ENCODE assay signal across 8 cellular contexts in the genomic region with DNA sequence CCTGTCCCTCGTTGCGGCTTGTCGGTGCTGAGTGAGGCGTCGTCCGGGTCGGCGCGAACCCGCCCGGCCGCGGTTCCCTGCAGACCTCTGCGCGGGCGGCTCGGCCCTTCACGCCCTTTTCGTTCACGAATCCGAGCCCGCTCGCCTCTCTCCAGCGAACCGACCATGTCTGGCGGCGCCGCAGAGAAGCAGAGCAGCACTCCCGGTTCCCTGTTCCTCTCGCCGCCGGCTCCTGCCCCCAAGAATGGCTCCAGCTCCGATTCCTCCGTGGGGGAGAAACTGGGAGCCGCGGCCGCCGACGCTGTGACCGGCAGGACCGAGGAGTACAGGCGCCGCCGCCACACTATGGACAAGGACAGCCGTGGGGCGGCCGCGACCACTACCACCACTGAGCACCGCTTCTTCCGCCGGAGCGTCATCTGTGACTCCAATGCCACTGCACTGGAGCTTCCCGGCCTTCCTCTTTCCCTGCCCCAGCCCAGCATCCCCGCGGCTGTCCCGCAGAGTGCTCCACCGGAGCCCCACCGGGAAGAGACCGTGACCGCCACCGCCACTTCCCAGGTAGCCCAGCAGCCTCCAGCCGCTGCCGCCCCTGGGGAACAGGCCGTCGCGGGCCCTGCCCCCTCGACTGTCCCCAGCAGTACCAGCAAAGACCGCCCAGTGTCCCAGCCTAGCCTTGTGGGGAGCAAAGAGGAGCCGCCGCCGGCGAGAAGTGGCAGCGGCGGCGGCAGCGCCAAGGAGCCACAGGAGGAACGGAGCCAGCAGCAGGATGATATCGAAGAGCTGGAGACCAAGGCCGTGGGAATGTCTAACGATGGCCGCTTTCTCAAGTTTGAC. TPM values are rescaled to one million over a fixed set of nuclear protein-coding genes. Genes with fewer than 3 reads are reported as not detected.
DNase-seq lines count a peak whose midpoint lies in the region; ATAC-seq, FAIRE-seq and TF ChIP-seq lines count a peak whose summit lies in the region.

No MANE protein-coding gene starts in this region.

- H3K9ac ChIP-seq in HepG2 (ENCODE audit: insufficient read depth, low read depth, low read length): peak overlapping the region; percentile 80

- CTCF ChIA-PET in HepG2 (lab: Yijun Ruan, JAX; ENCODE audit: low intra/inter-chr PET ratio, low total read pairs): interaction anchor here (1.6 kb wide), 1 partner anchor 61 kb away, joined by 3 read pairs; no protein-coding TSS in a partner anchor

- H3K27ac ChIP-seq in WERI-Rb-1 (peak overlapping the region; percentile 97), HepG2 (ENCODE audit: extremely low read length, insufficient read depth, low read length) (peak overlapping the region; percentile 84)

- H3K4me3 ChIP-seq in WERI-Rb-1 (ENCODE audit: low read depth, low read length) (peak overlapping the region; percentile 90), HepG2 (replicated peaks in 1 of 3; ENCODE audit: insufficient read depth in 1 of 3, low read depth in 2 of 3, low read length in 3 of 3) (peak overlapping the region; percentile 73 to 91 (median 88))

- H2AFZ ChIP-seq in HepG2 (ENCODE audit: low read length): no peak overlapping the region

- no peak for TF ChIP-seq CTCF in WERI-Rb-1 (IDR thresholded peaks at IDR 0.05; ENCODE audit: low read depth, low read length)
- TF ChIP-seq CTCF in HepG2 (CRISPR knock-in tag; IDR thresholded peaks at IDR 0.05): no peak

- H3K36me3 ChIP-seq in WERI-Rb-1: peaks cover 27% of the 10 kb centered on the region
- H3K36me3 ChIP-seq in HepG2 (replicated peaks in 1 of 2; ENCODE audit: control insufficient read depth in 1 of 2, insufficient read depth in 2 of 2, low read length in 2 of 2): no peaks in the 10 kb centered on the region

- no peak for TF ChIP-seq RAD21 in HepG2 (CRISPR knock-in tag; IDR thresholded peaks at IDR 0.05)

- WGBS in HepG2 (ENCODE audit: low lambda C conversion rate): 2% methylated on average over 11 of the region's 81 CpGs

- H3K4me2 ChIP-seq in HepG2 (ENCODE audit: low read depth, low read length): peak overlapping the region; percentile 75

- POLR2A ChIA-PET in HepG2 (lab: Yijun Ruan, JAX): interaction anchor here (1.1 to 3.2 kb wide), 4 partner anchors 136 to 184 kb away, joined by 3 to 22 read pairs (median 8); no protein-coding TSS in a partner anchor

- no peak for FAIRE-seq in HepG2 (lab: Jason Lieb, UNC)

- no TSS peak for BruUV-seq in HepG2 (replicated peaks; lab: Mats Ljungman, UMichigan)

- intact Hi-C loops in HepG2 (cut with micrococcal nuclease; ENCODE audit: unreplicated experiment): loop anchor here (5.0 kb wide), 1 partner anchor 64 kb away; no protein-coding TSS in a partner anchor

- peaks cover 52% of the 10 kb centered on the region for H4K20me1 ChIP-seq in HepG2 (ENCODE audit: insufficient read depth, low read length)

- TF ChIP-seq EP300 in HepG2 (IDR thresholded peaks at IDR 0.05; ENCODE audit: low read depth in 2 of 2, low read length in 2 of 2) (no peak), HepG2 (CRISPR knock-in tag; IDR thresholded peaks at IDR 0.05; ENCODE audit: borderline replicate concordance) (no peak)

- peaks cover 39% of the 10 kb centered on the region for H3K4me1 ChIP-seq in HepG2 (ENCODE audit: insufficient read depth, low read length)

- ATAC-seq in activated CD4-positive, CD25-positive, alpha-beta regulatory T cell treated with anti-CD3 and anti-CD28 coated beads, Interleukin-2, amount 50 U/mL, for 24 hours: no peak
- ATAC-seq in HG03571 (IDR thresholded peaks at IDR 0.05; ENCODE audit: unreplicated experiment): peak; percentile 4
- ATAC-seq in HepG2: peak; percentile 31
- no peak for ATAC-seq in GM21526 (IDR thresholded peaks at IDR 0.05; ENCODE audit: low FRiP score, unreplicated experiment)

- no peaks in the 10 kb centered on the region for H3K9me3 ChIP-seq in WERI-Rb-1 (ENCODE audit: severe bottlenecking)
- H3K9me3 ChIP-seq in HepG2 (ENCODE audit: low read length): no peaks in the 10 kb centered on the region

- peaks cover 54% of the 10 kb centered on the region for H3K79me2 ChIP-seq in HepG2 (ENCODE audit: insufficient read depth, low read length)

- peak in 3 of 4 experiments; percentile 11 to 25 (median 17) for DNase-seq in activated CD4-positive, CD25-positive, alpha-beta regulatory T cell (lab: John Stamatoyannopoulos, UW)
- DNase-seq in WERI-Rb-1 (peak; percentile 37), cerebellum (ENCODE audit: low spot score) (peak; percentile 26), HepG2 (ENCODE audit: low spot score) (no peak)
- peak; percentile 58 for DNase-seq in stimulated activated CD4-positive, alpha-beta T cell treated with anti-CD3 and anti-CD28 coated beads, Interleukin-4, amount 100 ng/mL, for 24 hours

- no peak for TF ChIP-seq POLR2A in HepG2 (IDR thresholded peaks at IDR 0.05; ENCODE audit: insufficient read depth in 1 of 2, low read depth in 2 of 2, low read length in 2 of 2)

- H3K27me3 ChIP-seq in WERI-Rb-1 (ENCODE audit: insufficient read depth, low read depth, severe bottlenecking) (no peaks in the 10 kb centered on the region), HepG2 (ENCODE audit: control insufficient read depth in 1 of 2, insufficient read depth in 2 of 2, low read length in 2 of 2) (no peaks in the 10 kb centered on the region; a peak in 1 of 5 replicates)

- in situ Hi-C loops in HepG2 (cut with HindIII; ENCODE audit: extremely low pct_ligation_motif_present, low pct_unique_long_range_greater_than_20kb): loop anchor here (5.0 to 10.0 kb wide), 2 partner anchors 139 to 181 kb away; no protein-coding TSS in a partner anchor

TF ChIP-seq in HepG2, 621 proteins besides CTCF, POLR2A, EP300 and RAD21 (continues in another document):
- TF ChIP-seq, protein P1, sequence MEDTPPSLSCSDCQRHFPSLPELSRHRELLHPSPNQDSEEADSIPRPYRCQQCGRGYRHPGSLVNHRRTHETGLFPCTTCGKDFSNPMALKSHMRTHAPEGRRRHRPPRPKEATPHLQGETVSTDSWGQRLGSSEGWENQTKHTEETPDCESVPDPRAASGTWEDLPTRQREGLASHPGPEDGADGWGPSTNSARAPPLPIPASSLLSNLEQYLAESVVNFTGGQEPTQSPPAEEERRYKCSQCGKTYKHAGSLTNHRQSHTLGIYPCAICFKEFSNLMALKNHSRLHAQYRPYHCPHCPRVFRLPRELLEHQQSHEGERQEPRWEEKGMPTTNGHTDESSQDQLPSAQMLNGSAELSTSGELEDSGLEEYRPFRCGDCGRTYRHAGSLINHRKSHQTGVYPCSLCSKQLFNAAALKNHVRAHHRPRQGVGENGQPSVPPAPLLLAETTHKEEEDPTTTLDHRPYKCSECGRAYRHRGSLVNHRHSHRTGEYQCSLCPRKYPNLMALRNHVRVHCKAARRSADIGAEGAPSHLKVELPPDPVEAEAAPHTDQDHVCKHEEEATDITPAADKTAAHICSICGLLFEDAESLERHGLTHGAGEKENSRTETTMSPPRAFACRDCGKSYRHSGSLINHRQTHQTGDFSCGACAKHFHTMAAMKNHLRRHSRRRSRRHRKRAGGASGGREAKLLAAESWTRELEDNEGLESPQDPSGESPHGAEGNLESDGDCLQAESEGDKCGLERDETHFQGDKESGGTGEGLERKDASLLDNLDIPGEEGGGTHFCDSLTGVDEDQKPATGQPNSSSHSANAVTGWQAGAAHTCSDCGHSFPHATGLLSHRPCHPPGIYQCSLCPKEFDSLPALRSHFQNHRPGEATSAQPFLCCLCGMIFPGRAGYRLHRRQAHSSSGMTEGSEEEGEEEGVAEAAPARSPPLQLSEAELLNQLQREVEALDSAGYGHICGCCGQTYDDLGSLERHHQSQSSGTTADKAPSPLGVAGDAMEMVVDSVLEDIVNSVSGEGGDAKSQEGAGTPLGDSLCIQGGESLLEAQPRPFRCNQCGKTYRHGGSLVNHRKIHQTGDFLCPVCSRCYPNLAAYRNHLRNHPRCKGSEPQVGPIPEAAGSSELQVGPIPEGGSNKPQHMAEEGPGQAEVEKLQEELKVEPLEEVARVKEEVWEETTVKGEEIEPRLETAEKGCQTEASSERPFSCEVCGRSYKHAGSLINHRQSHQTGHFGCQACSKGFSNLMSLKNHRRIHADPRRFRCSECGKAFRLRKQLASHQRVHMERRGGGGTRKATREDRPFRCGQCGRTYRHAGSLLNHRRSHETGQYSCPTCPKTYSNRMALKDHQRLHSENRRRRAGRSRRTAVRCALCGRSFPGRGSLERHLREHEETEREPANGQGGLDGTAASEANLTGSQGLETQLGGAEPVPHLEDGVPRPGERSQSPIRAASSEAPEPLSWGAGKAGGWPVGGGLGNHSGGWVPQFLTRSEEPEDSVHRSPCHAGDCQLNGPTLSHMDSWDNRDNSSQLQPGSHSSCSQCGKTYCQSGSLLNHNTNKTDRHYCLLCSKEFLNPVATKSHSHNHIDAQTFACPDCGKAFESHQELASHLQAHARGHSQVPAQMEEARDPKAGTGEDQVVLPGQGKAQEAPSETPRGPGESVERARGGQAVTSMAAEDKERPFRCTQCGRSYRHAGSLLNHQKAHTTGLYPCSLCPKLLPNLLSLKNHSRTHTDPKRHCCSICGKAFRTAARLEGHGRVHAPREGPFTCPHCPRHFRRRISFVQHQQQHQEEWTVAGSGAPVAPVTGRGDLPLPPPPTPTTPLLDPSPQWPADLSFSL (CRISPR knock-in tag; IDR thresholded peaks at IDR 0.05): no peak
- TF ChIP-seq ERF (CRISPR knock-in tag; IDR thresholded peaks at IDR 0.05): peak; percentile 20; the same call in 1 of the 2 replicates

RNA-seq across cellular contexts. Expression of a gene that starts 1.2 kb away (rescaled TPM):
- total RNA-seq in cerebellum (173 TPM), HepG2 (2016; rRNA removed; fragmentation: Illumina TruSeq; extraction: Trizol) (31.1 and 55.4 TPM in 2 replicates)
- total RNA-seq in HepG2 (2016; cell fraction: cytosol; rRNA removed; fragmentation: Illumina TruSeq; extraction: Trizol; ENCODE audit: low read depth): 6.9 and 7.5 TPM in 2 replicates
- 30.0 and 49.7 TPM in 2 replicates for total RNA-seq in HepG2 (2016; cell fraction: insoluble cytoplasmic fraction; rRNA removed; fragmentation: Illumina TruSeq; extraction: Trizol)
- 13.9 and 14.6 TPM in 2 replicates for total RNA-seq in HepG2 (2016; cell fraction: membrane; rRNA removed; fragmentation: Illumina TruSeq; extraction: Trizol)
- 64.2 and 67.8 TPM in 2 replicates for total RNA-seq in HepG2 (2016; cell fraction: nucleus; rRNA removed; fragmentation: Illumina TruSeq; extraction: Trizol)
- 54.8 and 63.6 TPM in 2 replicates for polyA plus RNA-seq in HepG2 (2011; rRNA removed)
- polyA plus RNA-seq in HepG2 (2011; cell fraction: cytosol; rRNA removed): 42.4 and 52.8 TPM in 2 replicates
- 73.1 and 75.6 TPM in 2 replicates for polyA plus RNA-seq in HepG2 (2011; cell fraction: nucleus; rRNA removed)
- 62.3 and 73.2 TPM in 2 replicates for polyA plus RNA-seq in HepG2 (2012)
- polyA plus RNA-seq in HepG2 (2016; cell fraction: cytosol; fragmentation: Illumina TruSeq; extraction: Trizol; ENCODE audit: low read depth): 0.92 and 0.94 TPM in 2 replicates
- 35.7 and 39.9 TPM in 2 replicates for polyA plus RNA-seq in HepG2 (2016; cell fraction: insoluble cytoplasmic fraction; fragmentation: Illumina TruSeq; extraction: Trizol; ENCODE audit: low read depth)
- 2.2 and 4.7 TPM in 2 replicates for polyA plus RNA-seq in HepG2 (2016; cell fraction: membrane; fragmentation: Illumina TruSeq; extraction: Trizol; ENCODE audit: low read depth)
- 39.9 and 51.6 TPM in 2 replicates for polyA plus RNA-seq in HepG2 (2016; cell fraction: nucleus; fragmentation: Illumina TruSeq; extraction: Trizol; ENCODE audit: insufficient read depth, low read depth)
- 231 and 292 TPM in 2 replicates for polyA minus RNA-seq in HepG2 (2011; rRNA and poly(A)+ RNA removed; ENCODE audit: low replicate concordance)
- 157 and 213 TPM in 2 replicates for polyA minus RNA-seq in HepG2 (2011; cell fraction: cytosol; rRNA and poly(A)+ RNA removed)
- 269 and 312 TPM in 2 replicates for polyA minus RNA-seq in HepG2 (2011; cell fraction: nucleus; rRNA and poly(A)+ RNA removed)

Comparison
In these comparisons a context has a peak if more than half of its experiments do, and no peak if none do; other contexts are left out.
1. ATAC-seq: peak in HG03571 (single experiment) and HepG2 (single experiment); none in activated CD4-positive, CD25-positive, alpha-beta regulatory T cell treated with anti-CD3 and anti-CD28 coated beads, Interleukin-2, amount 50 U/mL, for 24 hours (0 of 2) and GM21526 (single experiment).